In genomic region chr17:48036693-48037035, GRCh38 we compare ENCODE assay signal across 1 cellular context.
TF ChIP-seq lines count a peak whose summit lies in the region.

No MANE protein-coding gene starts in this region.

TF ChIP-seq in GM12878, 131 proteins besides CTCF, POLR2A, EP300 and RAD21 (continued from another document):
- no peak for TF ChIP-seq FOXM1 (IDR thresholded peaks at IDR 0.05; ENCODE audit: low read depth, low read length)
- TF ChIP-seq SKIL (IDR thresholded peaks at IDR 0.05; ENCODE audit: low read depth, poor library complexity, severe bottlenecking) = no peak
- TF ChIP-seq DPF2 (IDR thresholded peaks at IDR 0.05) = no peak
- no peak for TF ChIP-seq YY1 (IDR thresholded peaks at IDR 0.05; ENCODE audit: low read depth, low read length)
